24 cellular contexts compared by ENCODE assay signal in genomic region chr1:197393105-197393504, GRCh38.
A peak's percentile ranks its signal among the peaks of the same experiment; 100 is the strongest.
DNase-seq lines count a peak whose midpoint lies in the region; ATAC-seq, FAIRE-seq and TF ChIP-seq lines count a peak whose summit lies in the region.
"Had no signal": no experiment of that assay in that cellular context is flagged by ENCODE, and none has a peak within 500 bp of the region (broad histone marks: within the 10 kb centered on the region; RNA-seq: fewer than 3 reads in every experiment).

No MANE protein-coding gene starts in this region.

- H3K18ac ChIP-seq in IMR-90 (ENCODE audit: low read depth, low read length) (no peak overlapping the region), mesenchymal stem cell (ENCODE audit: low read depth in 1 of 2, low read length in 2 of 2) (no peak overlapping the region)

- H2BK15ac ChIP-seq in IMR-90 (ENCODE audit: low read depth, low read length) (no peak overlapping the region), mesenchymal stem cell (ENCODE audit: low read depth, poor library complexity, severe bottlenecking) (no peak overlapping the region)

- H2BK120ac ChIP-seq in IMR-90 (ENCODE audit: low read depth, low read length): no peak overlapping the region
- H2BK120ac ChIP-seq in mesenchymal stem cell (ENCODE audit: low read depth, low read length): no peak overlapping the region

- no peak for TF ChIP-seq POLR2A in IMR-90 (IDR thresholded peaks at IDR 0.05; ENCODE audit: low read depth, low read length)
- TF ChIP-seq POLR2A in K562 (conservative IDR thresholded peaks at IDR 0.05): no peak

- ATAC-seq in IMR-90 (ENCODE audit: low read depth) (0 out of 2 replicates have a peak, but pooled peaks have one; percentile 24), K562 (peak; percentile 49; the same call in 2 of the 3 replicates), GM21526 (IDR thresholded peaks at IDR 0.05; ENCODE audit: low FRiP score, unreplicated experiment) (no peak)
- ATAC-seq: Right ventricle myocardium inferior had no signal

- H3K4ac ChIP-seq in IMR-90 (ENCODE audit: low read depth, low read length) (no peak overlapping the region), mesenchymal stem cell (ENCODE audit: low read depth in 1 of 2, low read length in 2 of 2) (no peak overlapping the region)

- H3K9me1 ChIP-seq in IMR-90 (ENCODE audit: insufficient read depth, low read length): no peaks in the 10 kb centered on the region
- H3K9me1 ChIP-seq in K562 (ENCODE audit: control insufficient read depth, insufficient read depth, low read length): no peaks in the 10 kb centered on the region

- in situ Hi-C loops in IMR-90 (cut with MboI; ENCODE audit: low sequenced_read_pairs): no loop called here
- in situ Hi-C loops in K562 (cut with MboI): no loop called here

- dilution Hi-C loops in IMR-90 (cut with HindIII; ENCODE audit: low sequenced_read_pairs, unreplicated experiment): no loop called here

- no peak overlapping the region for H3K4me2 ChIP-seq in IMR-90 (ENCODE audit: low read depth, low read length)
- H3K4me2 ChIP-seq in K562 (ENCODE audit: insufficient read depth, low read length): no peak overlapping the region
- no peak overlapping the region for H3K4me2 ChIP-seq in mesenchymal stem cell (ENCODE audit: low read length, poor library complexity, severe bottlenecking)

- H3K79me2 ChIP-seq in K562 (ENCODE audit: control insufficient read depth, insufficient read depth, low read length): no peaks in the 10 kb centered on the region

- WGBS in IMR-90 (ENCODE audit: extremely low coverage in 2 of 2, insufficient read length in 1 of 2), 2 experiments: no CpG with 5 or more reads among the region's 1 CpG
- 0% methylated on average over 1 of the region's 1 CpG for WGBS in K562 (ENCODE audit: insufficient coverage, low coverage, missing lambda C conversion rate)
- WGBS in mesenchymal stem cell: no CpG with 5 or more reads among the region's 1 CpG

- H3K14ac ChIP-seq in IMR-90 (replicated peaks; ENCODE audit: low read depth, low read length) (no peak overlapping the region), mesenchymal stem cell (ENCODE audit: low read length in 2 of 2) (no peak overlapping the region)

- H4K5ac ChIP-seq in IMR-90 (ENCODE audit: low read depth, low read length): no peak overlapping the region

- no peak for FAIRE-seq in K562 (lab: Jason Lieb, UNC)
- FAIRE-seq: GM12892, GM18507, RCC 7860 had no signal

- H2AK9ac ChIP-seq in IMR-90 (replicated peaks; ENCODE audit: low read depth, low read length, poor library complexity): no peak overlapping the region

- no peak overlapping the region for H3K4me3 ChIP-seq in IMR-90 (ENCODE audit: insufficient read depth, low read depth, low read length)
- no peak overlapping the region for H3K4me3 ChIP-seq in K562
- no peak overlapping the region for H3K4me3 ChIP-seq in mesenchymal stem cell (ENCODE audit: insufficient read depth in 1 of 2, low read depth in 1 of 2, low read length in 2 of 2)
- no peak overlapping the region for H3K4me3 ChIP-seq in ascending aorta

- POLR2A ChIA-PET in IMR-90 (lab: Charles Lee; ENCODE audit: unreplicated experiment): no interaction called here
- POLR2A ChIA-PET in K562 (lab: Yijun Ruan, JAX): interaction anchor here (1.9 kb wide), 1 partner anchor 10 kb away, joined by 10 read pairs; no protein-coding TSS in a partner anchor

- intact Hi-C loops in IMR-90 (cut with micrococcal nuclease): no loop called here
- intact Hi-C loops in K562 (cut with micrococcal nuclease): no loop called here
- intact Hi-C loops in ascending aorta (cut with DNase I): no loop called here
- intact Hi-C loops in activated T-helper 1 cell treated with anti-CD3 and anti-CD28 coated beads, Interleukin-12 subunit alpha, Interleukin-12 subunit beta, Interleukin-2, Interleukin-4 antibody, amounts not matched to agents 30 ng/mL and 10 ng/mL and 1 ng/mL, durations not matched to agents 14 hours and 24 hours and 36 hours (cut with micrococcal nuclease): loop anchor here (10.0 kb wide), 1 partner anchor 532 kb away; no protein-coding TSS in a partner anchor

- no peak for TF ChIP-seq CTCF in IMR-90 (conservative IDR thresholded peaks at IDR 0.05; ENCODE audit: low read depth, low read length)
- TF ChIP-seq CTCF in K562 (IDR thresholded peaks at IDR 0.05 in 2 of 3, conservative IDR thresholded peaks at IDR 0.05 in 1 of 3; ENCODE audit: insufficient read depth in 2 of 3, low read depth in 1 of 3, low read length in 3 of 3): no peak
- TF ChIP-seq CTCF in ascending aorta (IDR thresholded peaks at IDR 0.05): no peak

- H3K27me3 ChIP-seq in IMR-90 (ENCODE audit: control insufficient read depth, insufficient read depth, low read length): no peaks in the 10 kb centered on the region
- H3K27me3 ChIP-seq in K562 (ENCODE audit: control insufficient read depth in 2 of 2, insufficient read depth in 2 of 2, low read length in 2 of 2): no peaks in the 10 kb centered on the region
- no peaks in the 10 kb centered on the region for H3K27me3 ChIP-seq in mesenchymal stem cell (ENCODE audit: control insufficient read depth in 1 of 2, insufficient read depth in 1 of 2, low read length in 2 of 2)
- no peaks in the 10 kb centered on the region for H3K27me3 ChIP-seq in ascending aorta

- H3K36me3 ChIP-seq in IMR-90 (ENCODE audit: control insufficient read depth, insufficient read depth, low read length) (no peaks in the 10 kb centered on the region), K562 (ENCODE audit: control insufficient read depth, insufficient read depth, low read length) (no peaks in the 10 kb centered on the region), mesenchymal stem cell (ENCODE audit: control insufficient read depth in 1 of 2, insufficient read depth in 2 of 2, low read depth in 1 of 2, low read length in 2 of 2) (no peaks in the 10 kb centered on the region), ascending aorta (no peaks in the 10 kb centered on the region)

- H3K27ac ChIP-seq in IMR-90 (ENCODE audit: insufficient read depth, low read length) (no peak overlapping the region), K562 (ENCODE audit: extremely low read depth, low read depth, low read length) (no peak overlapping the region), mesenchymal stem cell (ENCODE audit: low read length, poor library complexity, severe bottlenecking) (no peak overlapping the region), ascending aorta (no peak overlapping the region)
- H3K27ac ChIP-seq: 22Rv1, C4-2B had no signal

- no peaks in the 10 kb centered on the region for H3K36me3 Mint-ChIP-seq in activated T-helper 1 cell treated with anti-CD3 and anti-CD28 coated beads, Interleukin-12 subunit alpha, Interleukin-12 subunit beta, Interleukin-2, Interleukin-4 antibody, amounts not matched to agents 30 ng/mL and 10 ng/mL and 1 ng/mL, durations not matched to agents 14 hours and 24 hours and 36 hours (ENCODE audit: low read depth)

- H3K4me1 Mint-ChIP-seq in activated T-helper 1 cell treated with anti-CD3 and anti-CD28 coated beads, Interleukin-12 subunit alpha, Interleukin-12 subunit beta, Interleukin-2, Interleukin-4 antibody, amounts not matched to agents 30 ng/mL and 10 ng/mL and 1 ng/mL, durations not matched to agents 14 hours and 24 hours and 36 hours (ENCODE audit: low read depth): peaks cover 20% of the 10 kb centered on the region

- H3K9ac ChIP-seq in IMR-90 (ENCODE audit: low read depth, low read length) (no peak overlapping the region), K562 (ENCODE audit: insufficient read depth in 1 of 2, low read depth in 2 of 2, low read length in 2 of 2) (no peak overlapping the region), mesenchymal stem cell (ENCODE audit: low read length) (no peak overlapping the region)

- H3K23ac ChIP-seq in IMR-90 (ENCODE audit: low read depth, low read length) (no peak overlapping the region), mesenchymal stem cell (ENCODE audit: low read length in 2 of 2) (no peak overlapping the region)

- H2AK5ac ChIP-seq in IMR-90 (ENCODE audit: low read depth, low read length) (no peak overlapping the region), mesenchymal stem cell (ENCODE audit: low read length, severe bottlenecking) (no peak overlapping the region)

- no peak for TF ChIP-seq RAD21 in IMR-90 (IDR thresholded peaks at IDR 0.05; ENCODE audit: low read length)
- no peak for TF ChIP-seq RAD21 in K562 (CRISPR knock-in tag; conservative IDR thresholded peaks at IDR 0.05 in 1 of 2, IDR thresholded peaks at IDR 0.05 in 1 of 2)

- peak; percentile 35 for DNase-seq in DMS53 (lab: John Stamatoyannopoulos, UW)
- DNase-seq in DMS53 treated with DMSO at 0.1 percent for 48 hours (lab: John Stamatoyannopoulos, UW; ENCODE audit: unreplicated experiment): no peak
- no peak for DNase-seq in IMR-90
- DNase-seq in K562 (ENCODE audit: extremely low read depth in 1 of 4, low spot score in 3 of 4): no peak
- DNase-seq in mesenchymal stem cell: peak; percentile 50
- DNase-seq in ascending aorta (ENCODE audit: low spot score in 2 of 2): no peak
- no peak for DNase-seq in activated T-helper 1 cell treated with anti-CD3 and anti-CD28 coated beads, Interleukin-12 subunit alpha, Interleukin-12 subunit beta, Interleukin-2, Interleukin-4 antibody, amounts not matched to agents 30 ng/mL and 10 ng/mL and 1 ng/mL, durations not matched to agents 14 hours and 24 hours and 36 hours (ENCODE audit: low spot score)
- DNase-seq: AML-193; COR-L47; H9; NCI-H1048; NCI-H1436; NCI-H2029; NCI-H2171 treated with DMSO at 0.1 percent for 48 hours; NCI-H446 treated with DMSO at 0.1 percent for 48 hours; NCI-H69; NK-92 treated with Interleukin-12 subunit alpha and Interleukin-12 subunit beta, amount 100 ng/mL, for 24 hours had no signal

- CTCF ChIA-PET in IMR-90 (lab: Yijun Ruan, JAX): no interaction called here
- CTCF ChIA-PET in K562 (lab: Yijun Ruan, JAX; ENCODE audit: low intra/inter-chr PET ratio): no interaction called here

- no peak overlapping the region for H2BK20ac ChIP-seq in IMR-90 (ENCODE audit: low read depth, low read length)

- H3K27me3 Mint-ChIP-seq in activated T-helper 1 cell treated with anti-CD3 and anti-CD28 coated beads, Interleukin-12 subunit alpha, Interleukin-12 subunit beta, Interleukin-2, Interleukin-4 antibody, amounts not matched to agents 30 ng/mL and 10 ng/mL and 1 ng/mL, durations not matched to agents 14 hours and 24 hours and 36 hours (ENCODE audit: insufficient read depth): peaks cover under 1% of the 10 kb centered on the region

- BruUV-seq in IMR-90 (replicated peaks; lab: Mats Ljungman, UMichigan) (no TSS peak), K562 (replicated peaks; lab: Mats Ljungman, UMichigan) (no TSS peak)

- H3K9me3 Mint-ChIP-seq in activated T-helper 1 cell treated with anti-CD3 and anti-CD28 coated beads, Interleukin-12 subunit alpha, Interleukin-12 subunit beta, Interleukin-2, Interleukin-4 antibody, amounts not matched to agents 30 ng/mL and 10 ng/mL and 1 ng/mL, durations not matched to agents 14 hours and 24 hours and 36 hours: no peaks in the 10 kb centered on the region
- H3K9me3 Mint-ChIP-seq: H9 had no signal

- H3K56ac ChIP-seq in IMR-90 (ENCODE audit: extremely low read depth, insufficient read depth, low read length): no peak overlapping the region

- H2BK12ac ChIP-seq in mesenchymal stem cell (ENCODE audit: low read length in 2 of 2): no peak overlapping the region

- TF ChIP-seq EP300 in K562 (IDR thresholded peaks at IDR 0.05; ENCODE audit: low read length): no peak

- H3K79me1 ChIP-seq in IMR-90 (ENCODE audit: low read depth in 1 of 2, low read length in 2 of 2) (no peaks in the 10 kb centered on the region), mesenchymal stem cell (replicated peaks; ENCODE audit: low read length, poor library complexity, severe bottlenecking) (no peaks in the 10 kb centered on the region)

- H3K4me1 ChIP-seq in IMR-90 (ENCODE audit: control insufficient read depth, insufficient read depth, low read length) (no peaks in the 10 kb centered on the region), K562 (replicated peaks in 1 of 2; ENCODE audit: control insufficient read depth in 2 of 2, insufficient read depth in 2 of 2, low read length in 2 of 2) (peaks cover 0 to 14% of the 10 kb centered on the region in 2 experiments; a peak in 1 of 5 replicates), mesenchymal stem cell (ENCODE audit: control insufficient read depth, insufficient read depth, low read depth, low read length) (no peaks in the 10 kb centered on the region), ascending aorta (no peaks in the 10 kb centered on the region)

- H3K9me3 ChIP-seq in IMR-90 (ENCODE audit: control insufficient read depth, insufficient read depth, low read length) (no peaks in the 10 kb centered on the region), K562 (replicated peaks; ENCODE audit: control insufficient read depth, insufficient read depth, low read depth, low read length) (no peaks in the 10 kb centered on the region), mesenchymal stem cell (ENCODE audit: control insufficient read depth, low read length) (no peaks in the 10 kb centered on the region), ascending aorta (no peaks in the 10 kb centered on the region)

- H3K27ac Mint-ChIP-seq in activated T-helper 1 cell treated with anti-CD3 and anti-CD28 coated beads, Interleukin-12 subunit alpha, Interleukin-12 subunit beta, Interleukin-2, Interleukin-4 antibody, amounts not matched to agents 30 ng/mL and 10 ng/mL and 1 ng/mL, durations not matched to agents 14 hours and 24 hours and 36 hours: no peak overlapping the region
- H3K27ac Mint-ChIP-seq: H9 had no signal

- H4K91ac ChIP-seq in IMR-90 (ENCODE audit: insufficient read depth, low read depth, low read length): no peak overlapping the region
- no peak overlapping the region for H4K91ac ChIP-seq in mesenchymal stem cell (ENCODE audit: low read length)

- H2BK5ac ChIP-seq in IMR-90 (ENCODE audit: low read depth, low read length, poor library complexity, severe bottlenecking) (no peak overlapping the region), mesenchymal stem cell (ENCODE audit: low read depth, low read length, poor library complexity, severe bottlenecking) (no peak overlapping the region)

- no peak overlapping the region for H4K8ac ChIP-seq in IMR-90 (ENCODE audit: low read depth in 2 of 2, low read length in 2 of 2)
- H4K8ac ChIP-seq in mesenchymal stem cell (ENCODE audit: low read length): no peak overlapping the region

- no peak overlapping the region for H2AFZ ChIP-seq in IMR-90 (replicated peaks; ENCODE audit: low read length, poor library complexity)
- no peak overlapping the region for H2AFZ ChIP-seq in K562 (ENCODE audit: low read depth, low read length)
- H2AFZ ChIP-seq in mesenchymal stem cell (ENCODE audit: low read depth, low read length): no peak overlapping the region

- H3K4me3 Mint-ChIP-seq in activated T-helper 1 cell treated with anti-CD3 and anti-CD28 coated beads, Interleukin-12 subunit alpha, Interleukin-12 subunit beta, Interleukin-2, Interleukin-4 antibody, amounts not matched to agents 30 ng/mL and 10 ng/mL and 1 ng/mL, durations not matched to agents 14 hours and 24 hours and 36 hours: no peak overlapping the region
- H3K4me3 Mint-ChIP-seq: H9 had no signal

- H4K20me1 ChIP-seq in IMR-90 (ENCODE audit: insufficient read depth, low read length) (no peaks in the 10 kb centered on the region), K562 (replicated peaks; ENCODE audit: control insufficient read depth, insufficient read depth, low read length) (no peaks in the 10 kb centered on the region)

Comparison
In these comparisons a context has a peak if more than half of its experiments do, and no peak if none do; other contexts are left out.
1. DNase-seq: peak in DMS53 (single experiment) and mesenchymal stem cell (single experiment); none in DMS53 treated with DMSO at 0.1 percent for 48 hours (single experiment), IMR-90 (single experiment), K562 (0 of 4), ascending aorta (0 of 2) and activated T-helper 1 cell treated with anti-CD3 and anti-CD28 coated beads, Interleukin-12 subunit alpha, Interleukin-12 subunit beta, Interleukin-2, Interleukin-4 antibody, amounts not matched to agents 30 ng/mL and 10 ng/mL and 1 ng/mL, durations not matched to agents 14 hours and 24 hours and 36 hours (single experiment).